12 cellular contexts compared by ENCODE assay signal in genomic region chr5:55544341-55544740, GRCh38.
"Had no signal": no experiment of that assay in that cellular context is flagged by ENCODE, and none has a peak within 500 bp of the region (broad histone marks: within the 10 kb centered on the region; RNA-seq: fewer than 3 reads in every experiment).

No MANE protein-coding gene starts in this region.

- DNase-seq: activated CD4-positive, alpha-beta T cell treated with anti-CD3 and anti-CD28 coated beads, Interleukin-2, amount 10 ng/mL, durations not matched to agents 7 days and 5 days; activated CD8-positive, alpha-beta memory T cell treated with anti-CD3 and anti-CD28 coated beads, Interleukin-2, amount 50 U/mL, for 48 hours; activated naive CD8-positive, alpha-beta T cell treated with anti-CD3 and anti-CD28 coated beads for 36 hours; brain microvascular endothelial cell; dermis blood vessel endothelial cell; erythroblast; left ventricle myocardium inferior; natural killer cell; thyroid gland had no signal

- H3K4me1 ChIP-seq: left ventricle myocardium inferior, thyroid gland had no signal

- H3K4me3 ChIP-seq: hepatocyte, left ventricle myocardium inferior, thyroid gland had no signal

- H3K36me3 ChIP-seq: brain microvascular endothelial cell, left ventricle myocardium inferior, thyroid gland had no signal

- H3K27ac ChIP-seq: brain microvascular endothelial cell, hepatocyte, left ventricle myocardium inferior, thyroid gland had no signal

- ATAC-seq: natural killer cell; stimulated activated memory B cell treated with anti-CD40 and anti-IgM and Interleukin-4, amounts not matched to agents 10 μg/mL and 1 μg/mL and 100 μg/mL, for 72 hours had no signal

- FAIRE-seq: urothelium cell line had no signal

- H3K9me3 ChIP-seq: left ventricle myocardium inferior, thyroid gland had no signal

- H3K27me3 ChIP-seq: brain microvascular endothelial cell, hepatocyte, thyroid gland had no signal
